8 cellular contexts compared by ENCODE assay signal in genomic region chr11:130313383-130314183, GRCh38. TPM values are rescaled to one million over a fixed set of nuclear protein-coding genes. Genes with fewer than 3 reads are reported as not detected.
DNase-seq lines count a peak whose midpoint lies in the region; ATAC-seq and TF ChIP-seq lines count a peak whose summit lies in the region.

No MANE protein-coding gene starts in this region.

- CTCF ChIA-PET in activated naive CD4-positive, alpha-beta T cell treated with anti-CD3 and anti-CD28 coated beads, Interleukin-2, amount 10 ng/mL, durations not matched to agents 7 days and 5 days (lab: Charles Lee), result no interaction called here

- no peak for ATAC-seq in T-helper 17 cell
- no peak for ATAC-seq in left lobe of liver

- TF ChIP-seq CTCF in progenitor cell of endocrine pancreas (IDR thresholded peaks at IDR 0.05; ENCODE audit: unreplicated experiment), result no peak
- no peak for TF ChIP-seq CTCF in GM20000 (IDR thresholded peaks at IDR 0.05; ENCODE audit: extremely low read depth, missing control alignments)

- no peaks in the 10 kb centered on the region for H3K9me3 ChIP-seq in T-helper 17 cell (ENCODE audit: control insufficient read depth, low read length, poor library complexity, severe bottlenecking)

- H3K27ac Mint-ChIP-seq in activated naive CD4-positive, alpha-beta T cell treated with anti-CD3 and anti-CD28 coated beads, Interleukin-2, amount 10 ng/mL, durations not matched to agents 7 days and 5 days, result peak overlapping the region; percentile 92
- peak overlapping the region; percentile 91 for H3K27ac Mint-ChIP-seq in T-helper 17 cell
- peak overlapping the region; percentile 97 for H3K27ac Mint-ChIP-seq in progenitor cell of endocrine pancreas

- H3K27me3 Mint-ChIP-seq in activated naive CD4-positive, alpha-beta T cell treated with anti-CD3 and anti-CD28 coated beads, Interleukin-2, amount 10 ng/mL, durations not matched to agents 7 days and 5 days, result peaks cover 4% of the 10 kb centered on the region
- no peaks in the 10 kb centered on the region for H3K27me3 Mint-ChIP-seq in T-helper 17 cell
- no peaks in the 10 kb centered on the region for H3K27me3 Mint-ChIP-seq in progenitor cell of endocrine pancreas

- peaks cover 6% of the 10 kb centered on the region for H3K36me3 Mint-ChIP-seq in activated naive CD4-positive, alpha-beta T cell treated with anti-CD3 and anti-CD28 coated beads, Interleukin-2, amount 10 ng/mL, durations not matched to agents 7 days and 5 days
- H3K36me3 Mint-ChIP-seq in T-helper 17 cell (ENCODE audit: low read depth), result peaks cover 3% of the 10 kb centered on the region
- H3K36me3 Mint-ChIP-seq in progenitor cell of endocrine pancreas (ENCODE audit: insufficient read depth), result no peaks in the 10 kb centered on the region

- H3K4me1 Mint-ChIP-seq in activated naive CD4-positive, alpha-beta T cell treated with anti-CD3 and anti-CD28 coated beads, Interleukin-2, amount 10 ng/mL, durations not matched to agents 7 days and 5 days, result peaks cover 46% of the 10 kb centered on the region
- H3K4me1 Mint-ChIP-seq in T-helper 17 cell (peaks cover 39% of the 10 kb centered on the region), progenitor cell of endocrine pancreas (ENCODE audit: low read depth) (peaks cover 46% of the 10 kb centered on the region)

- H3K9me3 Mint-ChIP-seq in activated naive CD4-positive, alpha-beta T cell treated with anti-CD3 and anti-CD28 coated beads, Interleukin-2, amount 10 ng/mL, durations not matched to agents 7 days and 5 days, result no peaks in the 10 kb centered on the region
- H3K9me3 Mint-ChIP-seq in progenitor cell of endocrine pancreas (ENCODE audit: low read depth), result no peaks in the 10 kb centered on the region

- H3K4me3 Mint-ChIP-seq in activated naive CD4-positive, alpha-beta T cell treated with anti-CD3 and anti-CD28 coated beads, Interleukin-2, amount 10 ng/mL, durations not matched to agents 7 days and 5 days, result peak overlapping the region; percentile 84
- H3K4me3 Mint-ChIP-seq in T-helper 17 cell (peak overlapping the region; percentile 93), progenitor cell of endocrine pancreas (ENCODE audit: low read depth) (peak overlapping the region; percentile 91)

- no peak for DNase-seq in activated naive CD4-positive, alpha-beta T cell treated with anti-CD3 and anti-CD28 coated beads, Interleukin-2, amount 10 ng/mL, durations not matched to agents 7 days and 5 days
- no peak for DNase-seq in activated naive CD4-positive, alpha-beta T cell treated with Interleukin-2 at 50 U/mL for 16 hours
- DNase-seq in T-helper 17 cell, result no peak
- peak; percentile 18 for DNase-seq in fibroblast of peridontal ligament (ENCODE audit: extremely low read depth)
- DNase-seq in progenitor cell of endocrine pancreas (ENCODE audit: low spot score, unreplicated experiment), result no peak
- DNase-seq in GM20000 (ENCODE audit: low spot score), result no peak
- no peak for DNase-seq in left lobe of liver (ENCODE audit: low spot score)
- no peak for DNase-seq in amniotic stem cell (lab: John Stamatoyannopoulos, UW)

RNA-seq across cellular contexts. Expression of gene ZBTB44, which starts 1.1 kb away (rescaled TPM):
- total RNA-seq in T-helper 17 cell (10 to 100 TPM; 47.7 to 48.1 TPM), progenitor cell of endocrine pancreas (40.9 and 42.5 TPM in 2 replicates), left lobe of liver (17.1 TPM)
